13 cellular contexts compared by ENCODE assay signal in the genomic region with DNA sequence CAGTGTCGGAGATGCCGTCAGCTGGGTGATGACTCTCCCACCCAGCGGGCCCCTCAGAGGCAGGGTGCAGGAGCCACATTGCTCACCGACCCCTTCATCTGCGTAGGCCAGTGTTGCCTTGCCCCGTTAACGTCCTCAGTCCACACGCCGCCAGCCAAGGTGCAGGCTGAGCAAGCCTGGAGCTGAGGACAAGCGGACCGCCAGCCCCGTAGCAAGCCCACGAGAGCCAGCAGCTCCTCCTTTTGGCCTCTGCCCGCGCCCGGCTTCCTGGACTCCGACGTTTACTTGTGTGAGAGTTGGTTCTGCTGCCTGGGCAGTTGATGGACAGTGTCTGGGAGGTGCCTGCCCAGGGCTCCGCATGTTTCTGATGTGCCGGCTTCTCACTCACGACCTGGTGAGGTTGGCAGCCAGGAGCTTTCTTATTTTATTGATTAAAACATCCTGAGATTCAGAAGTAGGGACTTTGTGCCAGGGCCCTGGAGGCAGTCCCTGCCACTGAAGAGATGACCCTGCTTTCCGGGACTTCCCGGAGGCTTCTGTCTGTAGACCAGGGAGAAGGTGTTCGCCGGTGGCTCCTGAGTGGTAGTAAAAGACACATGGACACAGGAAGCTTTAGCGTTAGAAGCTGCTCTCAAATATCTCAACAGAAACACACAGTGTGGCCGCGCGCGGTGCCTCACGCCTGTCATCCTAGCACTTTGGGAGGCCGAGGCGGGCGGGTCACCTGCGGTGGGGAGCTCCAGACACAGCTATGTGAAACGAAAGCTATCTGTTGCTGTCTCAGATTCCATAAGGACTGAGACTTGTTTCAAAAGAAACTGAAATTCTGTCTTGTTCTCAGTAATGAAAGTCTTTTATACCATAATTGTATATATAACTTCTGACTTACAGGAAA. TPM values are rescaled to one million over a fixed set of nuclear protein-coding genes. Genes with fewer than 3 reads are reported as not detected.
DNase-seq lines count a peak whose midpoint lies in the region; ATAC-seq and TF ChIP-seq lines count a peak whose summit lies in the region.
"Had no signal": no experiment of that assay in that cellular context is flagged by ENCODE, and none has a peak within 500 bp of the region (broad histone marks: within the 10 kb centered on the region; RNA-seq: fewer than 3 reads in every experiment).

No MANE protein-coding gene starts in this region.

- POLR2A ChIA-PET in CD4-positive, alpha-beta memory T cell (lab: Charles Lee; ENCODE audit: partially characterized antibody) = interaction anchor here (1.2 kb wide), 1 partner anchor 31 kb away, joined by 3 read pairs; no protein-coding TSS in a partner anchor

- peaks cover 99% of the 10 kb centered on the region for H3K79me2 ChIP-seq in MM.1S (ENCODE audit: low read length)

- peaks cover 87% of the 10 kb centered on the region for H3K4me1 ChIP-seq in CD4-positive, alpha-beta memory T cell (ENCODE audit: insufficient read depth, low read length)
- peaks cover 49% of the 10 kb centered on the region for H3K4me1 ChIP-seq in MM.1S (ENCODE audit: low read length)
- H3K4me1 ChIP-seq in neuronal stem cell (ENCODE audit: control insufficient read depth in 2 of 2, insufficient read depth in 1 of 2, low read depth in 1 of 2, low read length in 2 of 2) = peaks cover 27 to 33% of the 10 kb centered on the region in 2 donors

- H3K27me3 Mint-ChIP-seq in CD4-positive, alpha-beta memory T cell = no peaks in the 10 kb centered on the region
- H3K27me3 Mint-ChIP-seq in dendritic cell treated with granulocyte-macrophage colony-stimulating factor and Interleukin-4, amounts not matched to agents 40 ng/mL and 50 ng/mL, for 4 days = no peaks in the 10 kb centered on the region

- H3K4me1 Mint-ChIP-seq in CD4-positive, alpha-beta memory T cell = peaks cover 40 to 91% (median 74%) of the 10 kb centered on the region in 4 donors
- peaks cover 90% of the 10 kb centered on the region for H3K4me1 Mint-ChIP-seq in dendritic cell treated with granulocyte-macrophage colony-stimulating factor and Interleukin-4, amounts not matched to agents 40 ng/mL and 50 ng/mL, for 4 days (ENCODE audit: low read depth)

- no peak overlapping the region for H2BK5ac ChIP-seq in neuronal stem cell (ENCODE audit: low read length)

- peak overlapping the region in 4 of 8 donors; percentile 13 to 67 (median 37) for H3K4me3 Mint-ChIP-seq in CD4-positive, alpha-beta memory T cell
- no peak overlapping the region for H3K4me3 Mint-ChIP-seq in dendritic cell treated with granulocyte-macrophage colony-stimulating factor and Interleukin-4, amounts not matched to agents 40 ng/mL and 50 ng/mL, for 4 days

- H3K36me3 Mint-ChIP-seq in CD4-positive, alpha-beta memory T cell = peaks cover 9 to 41% of the 10 kb centered on the region in 2 donors
- peaks cover 82% of the 10 kb centered on the region for H3K36me3 Mint-ChIP-seq in dendritic cell treated with granulocyte-macrophage colony-stimulating factor and Interleukin-4, amounts not matched to agents 40 ng/mL and 50 ng/mL, for 4 days (ENCODE audit: low read depth)

- no peak overlapping the region for H2AK5ac ChIP-seq in neuronal stem cell (ENCODE audit: low read depth, low read length)

- no peak overlapping the region for H3K18ac ChIP-seq in neuronal stem cell (ENCODE audit: low read length)

- H3K9ac ChIP-seq in MM.1S (ENCODE audit: low read length) (no peak overlapping the region), neuronal stem cell (ENCODE audit: low read depth, low read length, poor library complexity) (no peak overlapping the region)
- H3K9ac ChIP-seq: GM23248 had no signal

- H3K4ac ChIP-seq in neuronal stem cell (ENCODE audit: low read length) = no peak overlapping the region

- H3K9me3 ChIP-seq in CD4-positive, alpha-beta memory T cell (ENCODE audit: control insufficient read depth in 1 of 2, low read length in 2 of 2) = no peaks in the 10 kb centered on the region
- H3K9me3 ChIP-seq in MM.1S (replicated peaks; ENCODE audit: insufficient read depth, low read length) = no peaks in the 10 kb centered on the region
- no peaks in the 10 kb centered on the region for H3K9me3 ChIP-seq in neuronal stem cell (replicated peaks in 1 of 2; ENCODE audit: control insufficient read depth in 2 of 2, insufficient read depth in 1 of 2, low read depth in 1 of 2, low read length in 2 of 2)

- CTCF ChIA-PET in CD4-positive, alpha-beta memory T cell (lab: Charles Lee; ENCODE audit: partially characterized antibody) = no interaction called here

- no peak overlapping the region for H2BK15ac ChIP-seq in neuronal stem cell (ENCODE audit: low read length)

- H2AFZ ChIP-seq in MM.1S (ENCODE audit: low read length) (no peak overlapping the region), neuronal stem cell (ENCODE audit: low read length) (no peak overlapping the region)
- H2AFZ ChIP-seq: GM23248 had no signal

- no peak for ATAC-seq in HG02588 (IDR thresholded peaks at IDR 0.05; ENCODE audit: unreplicated experiment)

- H3K4me3 ChIP-seq in CD4-positive, alpha-beta memory T cell (ENCODE audit: low read length in 2 of 2) = no peak overlapping the region
- H3K4me3 ChIP-seq in MM.1S (ENCODE audit: low read length) = no peak overlapping the region
- no peak overlapping the region for H3K4me3 ChIP-seq in neuronal stem cell (ENCODE audit: low read length in 2 of 2)
- H3K4me3 ChIP-seq: GM23248 had no signal

- no peak overlapping the region for H3K27ac ChIP-seq in CD4-positive, alpha-beta memory T cell (ENCODE audit: low read depth, low read length)
- peak overlapping the region; percentile 43; the same call in 1 of the 2 replicates for H3K27ac ChIP-seq in MM.1S (ENCODE audit: low read length)
- H3K27ac ChIP-seq in neuronal stem cell (replicated peaks; ENCODE audit: low read length) = no peak overlapping the region
- H3K27ac ChIP-seq: GM23248 had no signal

- no peak for TF ChIP-seq CTCF in MM.1S (IDR thresholded peaks at IDR 0.05; ENCODE audit: low read length)

- DNase-seq in CD4-positive, alpha-beta memory T cell = no peak
- DNase-seq in MM.1S (peak; percentile 64), neuronal stem cell (ENCODE audit: low spot score) (no peak), NCI-H345 (lab: John Stamatoyannopoulos, UW) (no peak), inferior parietal cortex (ENCODE audit: extremely low spot score) (no peak), NCI-H82 (lab: John Stamatoyannopoulos, UW) (no peak)
- DNase-seq: activated CD8-positive, alpha-beta memory T cell treated with anti-CD3 and anti-CD28 coated beads for 24 hours; GM23248; NCI-H1417 treated with DMSO at 0.1 percent for 48 hours; stimulated activated CD4-positive, alpha-beta T cell treated with anti-CD3 and anti-CD28 coated beads, Interleukin-1b, Interleukin-23, amount 100 ng/mL, for 48 hours; SW 1271 had no signal

- WGBS in neuronal stem cell (ENCODE audit: extremely low coverage in 2 of 2, insufficient read length in 2 of 2, insufficient replicate concordance in 1 of 2), 2 donors = no CpG with 5 or more reads among the region's 36 CpGs

- peaks cover 92% of the 10 kb centered on the region for H4K20me1 ChIP-seq in MM.1S (ENCODE audit: insufficient read depth, low read length)

- peaks cover 25% of the 10 kb centered on the region for H3F3A ChIP-seq in MM.1S (ENCODE audit: insufficient read depth, low read length)

- H2BK120ac ChIP-seq in neuronal stem cell (ENCODE audit: low read depth, low read length) = no peak overlapping the region

- intact Hi-C loops in CD4-positive, alpha-beta memory T cell (cut with micrococcal nuclease) = no loop called here
- intact Hi-C loops in dendritic cell treated with granulocyte-macrophage colony-stimulating factor and Interleukin-4, amounts not matched to agents 40 ng/mL and 50 ng/mL, for 4 days (cut with micrococcal nuclease) = no loop called here

- peak overlapping the region; percentile 8 to 92 (median 68) for H3K27ac Mint-ChIP-seq in CD4-positive, alpha-beta memory T cell
- H3K27ac Mint-ChIP-seq in dendritic cell treated with granulocyte-macrophage colony-stimulating factor and Interleukin-4, amounts not matched to agents 40 ng/mL and 50 ng/mL, for 4 days = peak overlapping the region; percentile 9

- H3K27me3 ChIP-seq in CD4-positive, alpha-beta memory T cell (ENCODE audit: insufficient read depth, low read length) = no peaks in the 10 kb centered on the region
- H3K27me3 ChIP-seq in MM.1S (replicated peaks; ENCODE audit: insufficient read depth, low read length) (no peaks in the 10 kb centered on the region), neuronal stem cell (ENCODE audit: control insufficient read depth in 3 of 3, insufficient read depth in 3 of 3, low read depth in 1 of 3, low read length in 3 of 3) (no peaks in the 10 kb centered on the region)

- no peaks in the 10 kb centered on the region for H3K9me2 ChIP-seq in MM.1S (replicated peaks; ENCODE audit: insufficient read depth, low read length)

- H4K8ac ChIP-seq in neuronal stem cell (ENCODE audit: low read depth, low read length) = no peak overlapping the region

- H3K4me2 ChIP-seq in MM.1S (ENCODE audit: low read depth, low read length) = peak overlapping the region; percentile 19; the same call in 1 of the 2 replicates
- H3K4me2 ChIP-seq in neuronal stem cell (ENCODE audit: insufficient read depth, low read length, poor library complexity, severe bottlenecking) = no peak overlapping the region

- H3K9me3 Mint-ChIP-seq in CD4-positive, alpha-beta memory T cell = no peaks in the 10 kb centered on the region
- H3K9me3 Mint-ChIP-seq in dendritic cell treated with granulocyte-macrophage colony-stimulating factor and Interleukin-4, amounts not matched to agents 40 ng/mL and 50 ng/mL, for 4 days = no peaks in the 10 kb centered on the region

- peaks cover 44% of the 10 kb centered on the region for H3K36me3 ChIP-seq in CD4-positive, alpha-beta memory T cell (ENCODE audit: insufficient read depth, low read length)
- peaks cover 23% of the 10 kb centered on the region; the same call in 1 of the 2 replicates for H3K36me3 ChIP-seq in MM.1S (replicated peaks; ENCODE audit: insufficient read depth, low read length)
- H3K36me3 ChIP-seq in neuronal stem cell (replicated peaks in 1 of 2; ENCODE audit: control insufficient read depth in 2 of 2, insufficient read depth in 2 of 2, low read length in 2 of 2) = peaks cover 25 to 74% of the 10 kb centered on the region in 2 donors

- no peak overlapping the region for H4K91ac ChIP-seq in neuronal stem cell (ENCODE audit: low read depth, low read length, poor library complexity)

- no peak overlapping the region for H3K14ac ChIP-seq in neuronal stem cell (ENCODE audit: low read length)

- H2BK12ac ChIP-seq in neuronal stem cell (ENCODE audit: low read length) = no peak overlapping the region

- H3K79me1 ChIP-seq in neuronal stem cell (ENCODE audit: low read depth, low read length) = peaks cover 56% of the 10 kb centered on the region

- peak overlapping the region; percentile 48 for H3K23ac ChIP-seq in neuronal stem cell (ENCODE audit: low read depth, low read length, poor library complexity)

RNA-seq across cellular contexts. Expression of gene DAZAP1, which starts 5.9 kb away (rescaled TPM):
- total RNA-seq in CD4-positive, alpha-beta memory T cell = 100 to 1,000 TPM; 143 to 152 TPM
- 1 to 10 TPM; 2.5 to 9.1 TPM for polyA plus RNA-seq in CD4-positive, alpha-beta memory T cell
- 124 TPM for polyA plus RNA-seq in neuronal stem cell (2013, experiment 1 of 2)
- polyA plus RNA-seq in neuronal stem cell (2013, experiment 2 of 2) = 126 TPM

RNA-seq across cellular contexts. Expression of gene GAMT, which starts 11.9 kb away (rescaled TPM):
- 10 to 100 TPM; 15.9 to 16.2 TPM for total RNA-seq in CD4-positive, alpha-beta memory T cell
- polyA plus RNA-seq in CD4-positive, alpha-beta memory T cell = 10 to 100 TPM; 19.3 to 20.3 TPM
- 41.6 TPM for polyA plus RNA-seq in neuronal stem cell (2013, experiment 1 of 2)
- 42.6 TPM for polyA plus RNA-seq in neuronal stem cell (2013, experiment 2 of 2)

RNA-seq across cellular contexts. Expression of gene RPS15, which starts 25.0 kb away (rescaled TPM):
- 1,000 to 10,000 TPM; 1,715 to 1,828 TPM for total RNA-seq in CD4-positive, alpha-beta memory T cell
- polyA plus RNA-seq in CD4-positive, alpha-beta memory T cell = 1,000 to 10,000 TPM; 2,575 to 2,757 TPM
- 3,965 TPM for polyA plus RNA-seq in neuronal stem cell (2013, experiment 1 of 2)
- 3,732 TPM for polyA plus RNA-seq in neuronal stem cell (2013, experiment 2 of 2)

RNA-seq across cellular contexts. Expression of gene NDUFS7, which starts 29.5 kb away (rescaled TPM):
- 10 to 100 TPM; 68.6 to 73.5 TPM for total RNA-seq in CD4-positive, alpha-beta memory T cell
- polyA plus RNA-seq in CD4-positive, alpha-beta memory T cell = 100 to 1,000 TPM; 180 to 193 TPM
- polyA plus RNA-seq in neuronal stem cell (2013, experiment 1 of 2) = 61.9 TPM
- 60.2 TPM for polyA plus RNA-seq in neuronal stem cell (2013, experiment 2 of 2)

RNA-seq across cellular contexts. Expression of gene APC2, which starts 36.7 kb away (rescaled TPM):
- total RNA-seq in CD4-positive, alpha-beta memory T cell = not detected
- polyA plus RNA-seq in CD4-positive, alpha-beta memory T cell = not detected
- polyA plus RNA-seq in neuronal stem cell (2013, experiment 1 of 2) = 3.4 TPM
- polyA plus RNA-seq in neuronal stem cell (2013, experiment 2 of 2) = 3.9 TPM
